1 cellular context compared by ENCODE assay signal in the genomic region with DNA sequence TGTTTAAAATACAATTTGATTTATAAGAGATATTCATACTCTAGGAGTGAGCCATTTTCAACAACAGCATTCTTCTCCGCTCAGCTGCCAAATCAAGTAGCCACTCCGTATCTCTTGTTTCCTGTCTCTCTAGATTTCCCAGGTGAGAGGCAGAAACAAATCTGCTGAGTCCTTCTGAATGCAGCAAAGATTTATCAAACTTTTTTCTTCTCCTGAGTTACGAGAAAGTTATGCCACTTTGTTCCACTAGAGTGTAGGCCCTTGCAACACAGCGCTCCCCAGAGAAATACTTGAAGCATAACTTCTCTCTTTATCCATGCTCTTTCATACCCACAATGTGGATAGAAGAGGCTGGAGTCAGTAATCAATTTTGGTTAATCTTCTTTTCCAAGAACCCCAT.
TF ChIP-seq lines count a peak whose summit lies in the region.

No MANE protein-coding gene starts in this region.

TF ChIP-seq in WTC11, 78 proteins besides CTCF, POLR2A, EP300 and RAD21 (continued from another document):
- TF ChIP-seq, protein P1, sequence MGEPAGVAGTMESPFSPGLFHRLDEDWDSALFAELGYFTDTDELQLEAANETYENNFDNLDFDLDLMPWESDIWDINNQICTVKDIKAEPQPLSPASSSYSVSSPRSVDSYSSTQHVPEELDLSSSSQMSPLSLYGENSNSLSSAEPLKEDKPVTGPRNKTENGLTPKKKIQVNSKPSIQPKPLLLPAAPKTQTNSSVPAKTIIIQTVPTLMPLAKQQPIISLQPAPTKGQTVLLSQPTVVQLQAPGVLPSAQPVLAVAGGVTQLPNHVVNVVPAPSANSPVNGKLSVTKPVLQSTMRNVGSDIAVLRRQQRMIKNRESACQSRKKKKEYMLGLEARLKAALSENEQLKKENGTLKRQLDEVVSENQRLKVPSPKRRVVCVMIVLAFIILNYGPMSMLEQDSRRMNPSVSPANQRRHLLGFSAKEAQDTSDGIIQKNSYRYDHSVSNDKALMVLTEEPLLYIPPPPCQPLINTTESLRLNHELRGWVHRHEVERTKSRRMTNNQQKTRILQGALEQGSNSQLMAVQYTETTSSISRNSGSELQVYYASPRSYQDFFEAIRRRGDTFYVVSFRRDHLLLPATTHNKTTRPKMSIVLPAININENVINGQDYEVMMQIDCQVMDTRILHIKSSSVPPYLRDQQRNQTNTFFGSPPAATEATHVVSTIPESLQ (CRISPR knock-in tag; IDR thresholded peaks at IDR 0.05) = no peak
- TF ChIP-seq RORB (CRISPR knock-in tag; IDR thresholded peaks at IDR 0.05) = no peak
- no peak for TF ChIP-seq CREB1 (CRISPR knock-in tag; IDR thresholded peaks at IDR 0.05)
- TF ChIP-seq ATF2 (CRISPR knock-in tag; IDR thresholded peaks at IDR 0.05; ENCODE audit: borderline replicate concordance, low read depth) = no peak
- TF ChIP-seq, protein P2, sequence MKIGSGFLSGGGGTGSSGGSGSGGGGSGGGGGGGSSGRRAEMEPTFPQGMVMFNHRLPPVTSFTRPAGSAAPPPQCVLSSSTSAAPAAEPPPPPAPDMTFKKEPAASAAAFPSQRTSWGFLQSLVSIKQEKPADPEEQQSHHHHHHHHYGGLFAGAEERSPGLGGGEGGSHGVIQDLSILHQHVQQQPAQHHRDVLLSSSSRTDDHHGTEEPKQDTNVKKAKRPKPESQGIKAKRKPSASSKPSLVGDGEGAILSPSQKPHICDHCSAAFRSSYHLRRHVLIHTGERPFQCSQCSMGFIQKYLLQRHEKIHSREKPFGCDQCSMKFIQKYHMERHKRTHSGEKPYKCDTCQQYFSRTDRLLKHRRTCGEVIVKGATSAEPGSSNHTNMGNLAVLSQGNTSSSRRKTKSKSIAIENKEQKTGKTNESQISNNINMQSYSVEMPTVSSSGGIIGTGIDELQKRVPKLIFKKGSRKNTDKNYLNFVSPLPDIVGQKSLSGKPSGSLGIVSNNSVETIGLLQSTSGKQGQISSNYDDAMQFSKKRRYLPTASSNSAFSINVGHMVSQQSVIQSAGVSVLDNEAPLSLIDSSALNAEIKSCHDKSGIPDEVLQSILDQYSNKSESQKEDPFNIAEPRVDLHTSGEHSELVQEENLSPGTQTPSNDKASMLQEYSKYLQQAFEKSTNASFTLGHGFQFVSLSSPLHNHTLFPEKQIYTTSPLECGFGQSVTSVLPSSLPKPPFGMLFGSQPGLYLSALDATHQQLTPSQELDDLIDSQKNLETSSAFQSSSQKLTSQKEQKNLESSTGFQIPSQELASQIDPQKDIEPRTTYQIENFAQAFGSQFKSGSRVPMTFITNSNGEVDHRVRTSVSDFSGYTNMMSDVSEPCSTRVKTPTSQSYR (CRISPR knock-in tag; IDR thresholded peaks at IDR 0.05) = no peak
- no peak for TF ChIP-seq NFYB (CRISPR knock-in tag; conservative IDR thresholded peaks at IDR 0.05; ENCODE audit: low read depth)
- no peak for TF ChIP-seq ELF4 (CRISPR knock-in tag; IDR thresholded peaks at IDR 0.05; ENCODE audit: low read depth)
- TF ChIP-seq, protein P3, sequence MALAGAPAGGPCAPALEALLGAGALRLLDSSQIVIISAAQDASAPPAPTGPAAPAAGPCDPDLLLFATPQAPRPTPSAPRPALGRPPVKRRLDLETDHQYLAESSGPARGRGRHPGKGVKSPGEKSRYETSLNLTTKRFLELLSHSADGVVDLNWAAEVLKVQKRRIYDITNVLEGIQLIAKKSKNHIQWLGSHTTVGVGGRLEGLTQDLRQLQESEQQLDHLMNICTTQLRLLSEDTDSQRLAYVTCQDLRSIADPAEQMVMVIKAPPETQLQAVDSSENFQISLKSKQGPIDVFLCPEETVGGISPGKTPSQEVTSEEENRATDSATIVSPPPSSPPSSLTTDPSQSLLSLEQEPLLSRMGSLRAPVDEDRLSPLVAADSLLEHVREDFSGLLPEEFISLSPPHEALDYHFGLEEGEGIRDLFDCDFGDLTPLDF (CRISPR knock-in tag; IDR thresholded peaks at IDR 0.05) = no peak
- no peak for TF ChIP-seq ESRRA (CRISPR knock-in tag; IDR thresholded peaks at IDR 0.05; ENCODE audit: borderline replicate concordance)
